ENCODE assay signal across 1 cellular context in the genomic region with DNA sequence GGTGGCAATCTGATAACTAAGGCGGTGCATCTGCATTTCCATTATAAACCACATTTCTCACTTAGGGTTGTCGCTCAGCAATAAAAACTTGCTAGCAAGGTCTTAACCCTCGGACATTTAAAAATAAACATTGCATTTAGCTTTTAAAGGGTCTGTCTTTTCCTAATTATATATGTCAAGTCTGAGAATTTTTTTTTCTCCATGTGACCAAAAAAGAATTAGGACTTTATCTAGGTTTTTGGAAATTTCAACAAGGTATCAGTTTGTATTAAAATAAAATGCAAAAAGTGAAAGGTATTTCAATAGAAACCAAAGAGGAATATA.
TF ChIP-seq lines count a peak whose summit lies in the region.

No MANE protein-coding gene starts in this region.

TF ChIP-seq in HepG2, 621 proteins besides CTCF, POLR2A, EP300 and RAD21 (continued from another document):
- no peak for TF ChIP-seq REPIN1 (CRISPR knock-in tag; IDR thresholded peaks at IDR 0.05; ENCODE audit: borderline replicate concordance, low read depth)
- TF ChIP-seq, protein P1, sequence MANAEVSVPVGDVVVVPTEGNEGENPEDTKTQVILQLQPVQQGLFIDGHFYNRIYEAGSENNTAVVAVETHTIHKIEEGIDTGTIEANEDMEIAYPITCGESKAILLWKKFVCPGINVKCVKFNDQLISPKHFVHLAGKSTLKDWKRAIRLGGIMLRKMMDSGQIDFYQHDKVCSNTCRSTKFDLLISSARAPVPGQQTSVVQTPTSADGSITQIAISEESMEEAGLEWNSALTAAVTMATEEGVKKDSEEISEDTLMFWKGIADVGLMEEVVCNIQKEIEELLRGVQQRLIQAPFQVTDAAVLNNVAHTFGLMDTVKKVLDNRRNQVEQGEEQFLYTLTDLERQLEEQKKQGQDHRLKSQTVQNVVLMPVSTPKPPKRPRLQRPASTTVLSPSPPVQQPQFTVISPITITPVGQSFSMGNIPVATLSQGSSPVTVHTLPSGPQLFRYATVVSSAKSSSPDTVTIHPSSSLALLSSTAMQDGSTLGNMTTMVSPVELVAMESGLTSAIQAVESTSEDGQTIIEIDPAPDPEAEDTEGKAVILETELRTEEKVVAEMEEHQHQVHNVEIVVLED (CRISPR knock-in tag; IDR thresholded peaks at IDR 0.05; ENCODE audit: borderline replicate concordance) = no peak
